7 cellular contexts compared by ENCODE assay signal in the genomic region with DNA sequence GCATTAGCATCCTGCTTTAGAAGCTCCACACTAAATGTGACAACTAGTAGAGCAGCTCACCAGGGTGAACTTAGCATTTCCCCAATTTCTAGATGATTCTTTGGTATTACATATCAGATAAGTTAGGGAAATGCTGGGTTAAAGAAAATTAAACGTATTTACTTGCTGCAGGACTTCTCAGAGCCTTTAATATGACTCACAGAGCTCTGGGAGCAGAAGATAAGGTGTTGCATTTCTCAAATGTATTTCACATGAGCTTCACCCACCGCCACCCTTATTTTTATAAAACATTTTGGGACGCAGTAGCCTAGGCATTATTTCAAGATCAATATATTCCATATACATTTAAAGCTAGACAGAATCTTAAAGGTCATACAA.
"Had no signal": no experiment of that assay in that cellular context is flagged by ENCODE, and none has a peak within 500 bp of the region (broad histone marks: within the 10 kb centered on the region; RNA-seq: fewer than 3 reads in every experiment).

No MANE protein-coding gene starts in this region.

- H3K9me3 ChIP-seq: HAP-1 had no signal

- FAIRE-seq: HTR-8/SVneo had no signal

- H3K9me3 Mint-ChIP-seq: GM23338 had no signal

- ATAC-seq: GM23338, HCT116 had no signal

- H3K4me3 ChIP-seq: GM23338, HAP-1 had no signal

- H3K36me3 ChIP-seq: HAP-1 had no signal

- DNase-seq: H7, IMR-90, KBM-7 had no signal

- H3K4me2 ChIP-seq: GM23338 had no signal

- H3K4me3 Mint-ChIP-seq: GM23338 had no signal

- H3K27ac Mint-ChIP-seq: GM23338 had no signal
